In genomic region chr6:127869772-127870404, GRCh38 we compare ENCODE assay signal across 1 cellular context.
TF ChIP-seq lines count a peak whose summit lies in the region.

No MANE protein-coding gene starts in this region.

TF ChIP-seq in GM23338, 12 proteins besides CTCF, POLR2A, EP300 and RAD21 (continued from another document):
- TF ChIP-seq, protein P1, sequence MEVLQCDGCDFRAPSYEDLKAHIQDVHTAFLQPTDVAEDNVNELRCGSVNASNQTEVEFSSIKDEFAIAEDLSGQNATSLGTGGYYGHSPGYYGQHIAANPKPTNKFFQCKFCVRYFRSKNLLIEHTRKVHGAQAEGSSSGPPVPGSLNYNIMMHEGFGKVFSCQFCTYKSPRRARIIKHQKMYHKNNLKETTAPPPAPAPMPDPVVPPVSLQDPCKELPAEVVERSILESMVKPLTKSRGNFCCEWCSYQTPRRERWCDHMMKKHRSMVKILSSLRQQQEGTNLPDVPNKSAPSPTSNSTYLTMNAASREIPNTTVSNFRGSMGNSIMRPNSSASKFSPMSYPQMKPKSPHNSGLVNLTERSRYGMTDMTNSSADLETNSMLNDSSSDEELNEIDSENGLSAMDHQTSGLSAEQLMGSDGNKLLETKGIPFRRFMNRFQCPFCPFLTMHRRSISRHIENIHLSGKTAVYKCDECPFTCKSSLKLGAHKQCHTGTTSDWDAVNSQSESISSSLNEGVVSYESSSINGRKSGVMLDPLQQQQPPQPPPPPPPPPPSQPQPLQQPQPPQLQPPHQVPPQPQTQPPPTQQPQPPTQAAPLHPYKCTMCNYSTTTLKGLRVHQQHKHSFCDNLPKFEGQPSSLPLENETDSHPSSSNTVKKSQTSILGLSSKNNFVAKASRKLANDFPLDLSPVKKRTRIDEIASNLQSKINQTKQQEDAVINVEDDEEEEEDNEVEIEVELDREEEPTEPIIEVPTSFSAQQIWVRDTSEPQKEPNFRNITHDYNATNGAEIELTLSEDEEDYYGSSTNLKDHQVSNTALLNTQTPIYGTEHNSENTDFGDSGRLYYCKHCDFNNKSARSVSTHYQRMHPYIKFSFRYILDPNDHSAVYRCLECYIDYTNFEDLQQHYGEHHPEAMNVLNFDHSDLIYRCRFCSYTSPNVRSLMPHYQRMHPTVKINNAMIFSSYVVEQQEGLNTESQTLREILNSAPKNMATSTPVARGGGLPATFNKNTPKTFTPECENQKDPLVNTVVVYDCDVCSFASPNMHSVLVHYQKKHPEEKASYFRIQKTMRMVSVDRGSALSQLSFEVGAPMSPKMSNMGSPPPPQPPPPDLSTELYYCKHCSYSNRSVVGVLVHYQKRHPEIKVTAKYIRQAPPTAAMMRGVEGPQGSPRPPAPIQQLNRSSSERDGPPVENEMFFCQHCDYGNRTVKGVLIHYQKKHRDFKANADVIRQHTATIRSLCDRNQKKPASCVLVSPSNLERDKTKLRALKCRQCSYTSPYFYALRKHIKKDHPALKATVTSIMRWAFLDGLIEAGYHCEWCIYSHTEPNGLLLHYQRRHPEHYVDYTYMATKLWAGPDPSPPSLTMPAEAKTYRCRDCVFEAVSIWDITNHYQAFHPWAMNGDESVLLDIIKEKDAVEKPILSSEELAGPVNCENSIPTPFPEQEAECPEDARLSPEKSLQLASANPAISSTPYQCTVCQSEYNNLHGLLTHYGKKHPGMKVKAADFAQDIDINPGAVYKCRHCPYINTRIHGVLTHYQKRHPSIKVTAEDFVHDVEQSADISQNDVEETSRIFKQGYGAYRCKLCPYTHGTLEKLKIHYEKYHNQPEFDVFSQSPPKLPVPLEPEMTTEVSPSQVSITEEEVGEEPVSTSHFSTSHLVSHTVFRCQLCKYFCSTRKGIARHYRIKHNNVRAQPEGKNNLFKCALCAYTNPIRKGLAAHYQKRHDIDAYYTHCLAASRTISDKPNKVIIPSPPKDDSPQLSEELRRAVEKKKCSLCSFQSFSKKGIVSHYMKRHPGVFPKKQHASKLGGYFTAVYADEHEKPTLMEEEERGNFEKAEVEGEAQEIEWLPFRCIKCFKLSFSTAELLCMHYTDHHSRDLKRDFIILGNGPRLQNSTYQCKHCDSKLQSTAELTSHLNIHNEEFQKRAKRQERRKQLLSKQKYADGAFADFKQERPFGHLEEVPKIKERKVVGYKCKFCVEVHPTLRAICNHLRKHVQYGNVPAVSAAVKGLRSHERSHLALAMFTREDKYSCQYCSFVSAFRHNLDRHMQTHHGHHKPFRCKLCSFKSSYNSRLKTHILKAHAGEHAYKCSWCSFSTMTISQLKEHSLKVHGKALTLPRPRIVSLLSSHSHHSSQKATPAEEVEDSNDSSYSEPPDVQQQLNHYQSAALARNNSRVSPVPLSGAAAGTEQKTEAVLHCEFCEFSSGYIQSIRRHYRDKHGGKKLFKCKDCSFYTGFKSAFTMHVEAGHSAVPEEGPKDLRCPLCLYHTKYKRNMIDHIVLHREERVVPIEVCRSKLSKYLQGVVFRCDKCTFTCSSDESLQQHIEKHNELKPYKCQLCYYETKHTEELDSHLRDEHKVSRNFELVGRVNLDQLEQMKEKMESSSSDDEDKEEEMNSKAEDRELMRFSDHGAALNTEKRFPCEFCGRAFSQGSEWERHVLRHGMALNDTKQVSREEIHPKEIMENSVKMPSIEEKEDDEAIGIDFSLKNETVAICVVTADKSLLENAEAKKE (CRISPR knock-in tag; IDR thresholded peaks at IDR 0.05), result no peak
- TF ChIP-seq EZH2 (IDR thresholded peaks at IDR 0.05; ENCODE audit: low read depth, unreplicated experiment) (no peak), STAT1 (IDR thresholded peaks at IDR 0.05; ENCODE audit: unreplicated experiment) (no peak)
